Comparison of ENCODE assay signal across 7 cellular contexts in the genomic region with DNA sequence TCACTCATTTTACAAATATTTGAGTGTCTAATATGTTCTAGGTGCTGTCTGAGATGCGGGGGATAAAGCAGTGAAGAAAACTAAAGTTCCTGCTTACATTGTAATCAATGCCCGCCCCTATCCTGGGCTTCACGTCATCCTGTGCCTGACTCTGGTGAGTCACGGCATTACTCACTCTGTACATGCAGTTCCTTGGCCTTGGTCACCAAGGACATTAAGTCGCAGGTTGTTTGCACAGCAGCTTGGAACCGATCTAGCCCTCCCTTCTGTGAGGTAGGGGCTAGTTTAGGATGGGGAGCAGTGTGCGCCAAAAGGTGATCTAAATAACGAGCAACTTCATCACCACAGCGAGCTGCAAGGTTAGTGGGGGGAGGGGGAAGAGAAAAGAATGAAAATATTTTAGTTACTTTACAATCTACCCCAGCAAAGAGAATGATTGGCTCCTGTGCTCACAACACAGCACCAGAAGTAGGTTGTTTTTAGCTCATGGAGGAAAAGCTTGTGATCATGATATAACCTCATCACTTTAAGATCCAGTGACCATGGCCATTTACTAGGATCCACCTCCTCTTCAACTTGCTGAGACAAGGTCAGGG. TPM values are rescaled to one million over a fixed set of nuclear protein-coding genes. Genes with fewer than 3 reads are reported as not detected.
DNase-seq lines count a peak whose midpoint lies in the region; FAIRE-seq lines count a peak whose summit lies in the region.

No MANE protein-coding gene starts in this region.

- no peak for FAIRE-seq in frontal cortex (lab: Jason Lieb, UNC)

- peak; percentile 61 for DNase-seq in HS-27A (ENCODE audit: low read depth)
- DNase-seq in activated CD4-positive, alpha-beta T cell treated with anti-CD3 and anti-CD28 coated beads, Interleukin-2, amount 50 U/mL, for 48 hours = peak; percentile 36 to 57
- DNase-seq in glomerular endothelial cell (ENCODE audit: extremely low read depth, low read depth, low spot score) = peak; percentile 68
- DNase-seq in stimulated activated CD8-positive, alpha-beta memory T cell treated with anti-CD3 and anti-CD28 coated beads, Interleukin-12 subunit alpha, Interleukin-12 subunit beta, amount 100 ng/mL, for 4 hours (ENCODE audit: low read depth) = peak; percentile 0
- DNase-seq in frontal cortex (ENCODE audit: low spot score in 2 of 2) = no peak
- DNase-seq in NCI-H748 (lab: John Stamatoyannopoulos, UW; ENCODE audit: unreplicated experiment) = no peak
- no peak for DNase-seq in NAMALWA (ENCODE audit: low spot score)

RNA-seq across cellular contexts. Expression of gene HDAC8, which starts 48.0 kb away (rescaled TPM):
- total RNA-seq in glomerular endothelial cell (27.2 and 33.0 TPM in 2 replicates), frontal cortex (31.0 TPM)

Comparison
In these comparisons a context has a peak if more than half of its experiments do, and no peak if none do; other contexts are left out.
1. DNase-seq: peak in HS-27A (single experiment), activated CD4-positive, alpha-beta T cell treated with anti-CD3 and anti-CD28 coated beads, Interleukin-2, amount 50 U/mL, for 48 hours (2 of 2), glomerular endothelial cell (single experiment) and stimulated activated CD8-positive, alpha-beta memory T cell treated with anti-CD3 and anti-CD28 coated beads, Interleukin-12 subunit alpha, Interleukin-12 subunit beta, amount 100 ng/mL, for 4 hours (single experiment); none in frontal cortex (0 of 2), NCI-H748 (single experiment) and NAMALWA (single experiment).